23 cellular contexts compared by ENCODE assay signal in genomic region chr6:29961966-29962365, GRCh38.
"Had no signal": no experiment of that assay in that cellular context is flagged by ENCODE, and none has a peak within 500 bp of the region (broad histone marks: within the 10 kb centered on the region; RNA-seq: fewer than 3 reads in every experiment).

No MANE protein-coding gene starts in this region.

- ATAC-seq: activated CD8-positive, alpha-beta T cell treated with anti-CD3 and anti-CD28 coated beads for 36 hours; activated naive CD4-positive, alpha-beta T cell treated with anti-CD3 and anti-CD28 coated beads, Interleukin-2, amount 50 U/mL, for 72 hours; activated T-cell treated with anti-CD3 and anti-CD28 coated beads, Interleukin-2, amount 50 U/mL, for 4 hours; activated T-helper 17 cell treated with anti-CD3 and anti-CD28 coated beads, Interleukin-2, amount 50 U/mL, for 72 hours; heart right ventricle; naive thymus-derived CD8-positive, alpha-beta T cell; right cardiac atrium had no signal

- H3K9ac ChIP-seq: parathyroid adenoma had no signal

- H3K36me3 Mint-ChIP-seq: brain had no signal

- H3K4me3 Mint-ChIP-seq: activated B cell treated with CpG ODN at 0.5 μM for 24 hours; activated CD8-positive, alpha-beta T cell treated with anti-CD3 and anti-CD28 coated beads for 36 hours; activated T-cell treated with anti-CD3 and anti-CD28 coated beads, Interleukin-2, amount 50 U/mL, for 4 hours; activated T-helper 17 cell treated with anti-CD3 and anti-CD28 coated beads, Interleukin-2, amount 50 U/mL, for 72 hours; brain; dendritic cell treated with granulocyte-macrophage colony-stimulating factor and Interleukin-4, amounts not matched to agents 40 ng/mL and 50 ng/mL, for 4 days; naive thymus-derived CD8-positive, alpha-beta T cell; neural crest cell; T-helper 2 cell treated with Interferon-gamma antibody and Interleukin-4, amounts not matched to agents 5 μg/mL and 100 μg/mL, for 36 hours had no signal

- H2AFZ ChIP-seq: parathyroid adenoma had no signal

- H3K27ac ChIP-seq: ascending aorta, cardiac muscle cell, esophagus muscularis mucosa, heart right ventricle, parathyroid adenoma, tibial nerve had no signal

- H3K27me3 Mint-ChIP-seq: activated B cell treated with CpG ODN at 0.5 μM for 24 hours; activated CD8-positive, alpha-beta T cell treated with anti-CD3 and anti-CD28 coated beads for 36 hours; activated T-helper 17 cell treated with anti-CD3 and anti-CD28 coated beads, Interleukin-2, amount 50 U/mL, for 72 hours; dendritic cell treated with granulocyte-macrophage colony-stimulating factor and Interleukin-4, amounts not matched to agents 40 ng/mL and 50 ng/mL, for 4 days; naive thymus-derived CD8-positive, alpha-beta T cell had no signal

- H3K9me3 ChIP-seq: ascending aorta, esophagus muscularis mucosa, heart right ventricle, tibial nerve had no signal

- H3K27ac Mint-ChIP-seq: activated B cell treated with CpG ODN at 0.5 μM for 24 hours; activated CD8-positive, alpha-beta T cell treated with anti-CD3 and anti-CD28 coated beads for 36 hours; activated naive CD4-positive, alpha-beta T cell treated with anti-CD3 and anti-CD28 coated beads, Interleukin-2, amount 50 U/mL, for 72 hours; dendritic cell treated with granulocyte-macrophage colony-stimulating factor and Interleukin-4, amounts not matched to agents 40 ng/mL and 50 ng/mL, for 4 days; T-helper 2 cell treated with Interferon-gamma antibody and Interleukin-4, amounts not matched to agents 5 μg/mL and 100 μg/mL, for 36 hours had no signal

- H3K27me3 ChIP-seq: ascending aorta, cardiac muscle cell, esophagus muscularis mucosa, heart right ventricle, tibial nerve had no signal

- H3K36me3 ChIP-seq: ascending aorta, cardiac muscle cell, esophagus muscularis mucosa, heart right ventricle, tibial nerve had no signal

- H3K4me3 ChIP-seq: ascending aorta, cardiac muscle cell, esophagus muscularis mucosa, heart right ventricle, tibial nerve had no signal

- DNase-seq: activated B cell treated with CpG ODN at 0.5 μM for 24 hours; activated CD4-positive, alpha-beta T cell treated with anti-CD3 and anti-CD28 coated beads, Interleukin-2, amount 50 U/mL, for 1 hour; activated CD8-positive, alpha-beta T cell treated with anti-CD3 and anti-CD28 coated beads for 36 hours; activated gamma-delta T cell treated with Interleukin-2 at 50 U/mL for 16 hours; activated T-cell treated with anti-CD3 and anti-CD28 coated beads, Interleukin-2, amount 50 U/mL, for 4 hours; foreskin melanocyte; heart right ventricle; naive thymus-derived CD8-positive, alpha-beta T cell; occipital lobe; right cardiac atrium; stimulated activated CD4-positive, alpha-beta T cell treated with anti-CD3 and anti-CD28 coated beads, Interleukin-2, amount 100 ng/mL, for 48 hours; stimulated activated naive CD4-positive, alpha-beta T cell treated with Interleukin-2 at 50 U/mL for 16 hours had no signal

- H3K9me3 Mint-ChIP-seq: activated B cell treated with CpG ODN at 0.5 μM for 24 hours; activated CD8-positive, alpha-beta T cell treated with anti-CD3 and anti-CD28 coated beads for 36 hours; activated naive CD4-positive, alpha-beta T cell treated with anti-CD3 and anti-CD28 coated beads, Interleukin-2, amount 50 U/mL, for 72 hours; activated T-cell treated with anti-CD3 and anti-CD28 coated beads, Interleukin-2, amount 50 U/mL, for 4 hours; activated T-helper 17 cell treated with anti-CD3 and anti-CD28 coated beads, Interleukin-2, amount 50 U/mL, for 72 hours; brain; dendritic cell treated with granulocyte-macrophage colony-stimulating factor and Interleukin-4, amounts not matched to agents 40 ng/mL and 50 ng/mL, for 4 days; naive thymus-derived CD8-positive, alpha-beta T cell; neural crest cell; T-helper 2 cell treated with Interferon-gamma antibody and Interleukin-4, amounts not matched to agents 5 μg/mL and 100 μg/mL, for 36 hours had no signal
